ENCODE assay signal across 15 cellular contexts in genomic region chr10:66572700-66573099, GRCh38.
DNase-seq lines count a peak whose midpoint lies in the region; ATAC-seq and TF ChIP-seq lines count a peak whose summit lies in the region.
"Had no signal": no experiment of that assay in that cellular context is flagged by ENCODE, and none has a peak within 500 bp of the region (broad histone marks: within the 10 kb centered on the region; RNA-seq: fewer than 3 reads in every experiment).

No MANE protein-coding gene starts in this region.

- H3K27ac ChIP-seq in PC-3 (ENCODE audit: low read length) (no peak overlapping the region), right lobe of liver (no peak overlapping the region), SJCRH30 (no peak overlapping the region)
- H3K27ac ChIP-seq: 22Rv1, BLaER1 had no signal

- H3F3A ChIP-seq in PC-3 (ENCODE audit: low read length, unreplicated experiment), result no peaks in the 10 kb centered on the region

- WGBS in right lobe of liver (ENCODE audit: insufficient coverage, low coverage, low lambda C conversion rate, missing lambda C conversion rate), result 26% methylated on average over 2 of the region's 2 CpGs

- peak; percentile 55 for ATAC-seq in PC-3
- peak; percentile 34 to 59 (median 50) for ATAC-seq in right lobe of liver
- no peak for ATAC-seq in HG03378 (IDR thresholded peaks at IDR 0.05; ENCODE audit: unreplicated experiment)
- no peak for ATAC-seq in activated CD4-positive, alpha-beta T cell treated with anti-CD3 and anti-CD28 coated beads for 36 hours

- H3K79me2 ChIP-seq in PC-3 (ENCODE audit: low read length), result no peaks in the 10 kb centered on the region

- H3K4me1 Mint-ChIP-seq in activated CD4-positive, alpha-beta T cell treated with anti-CD3 and anti-CD28 coated beads for 36 hours, result no peaks in the 10 kb centered on the region
- H3K4me1 Mint-ChIP-seq: CD4-positive, CD25-positive, alpha-beta regulatory T cell had no signal

- H3K4me3 ChIP-seq in PC-3 (ENCODE audit: low read length) (no peak overlapping the region), right lobe of liver (no peak overlapping the region), SJCRH30 (no peak overlapping the region)
- H3K4me3 ChIP-seq: BLaER1 had no signal

- POLR2A ChIA-PET in PC-3 (lab: Charles Lee; ENCODE audit: unreplicated experiment), result no interaction called here
- POLR2A ChIA-PET in activated CD4-positive, alpha-beta T cell treated with anti-CD3 and anti-CD28 coated beads for 36 hours (lab: Charles Lee), result no interaction called here

- H3K27ac Mint-ChIP-seq in activated CD4-positive, alpha-beta T cell treated with anti-CD3 and anti-CD28 coated beads for 36 hours, result no peak overlapping the region
- H3K27ac Mint-ChIP-seq: CD4-positive, CD25-positive, alpha-beta regulatory T cell; HFFc6 had no signal

- H3K9ac ChIP-seq in PC-3 (ENCODE audit: low read length), result no peak overlapping the region
- H3K9ac ChIP-seq: BLaER1 had no signal

- H3K4me2 ChIP-seq in PC-3 (ENCODE audit: low read length), result no peak overlapping the region
- H3K4me2 ChIP-seq: BLaER1 had no signal

- H2AFZ ChIP-seq in PC-3 (ENCODE audit: low read length), result no peak overlapping the region

- TF ChIP-seq POLR2A in right lobe of liver (IDR thresholded peaks at IDR 0.05), result no peak

- H3K36me3 ChIP-seq in PC-3 (ENCODE audit: low read depth, low read length), result no peaks in the 10 kb centered on the region
- H3K36me3 ChIP-seq in right lobe of liver, result no peaks in the 10 kb centered on the region
- no peaks in the 10 kb centered on the region for H3K36me3 ChIP-seq in SJCRH30
- H3K36me3 ChIP-seq: BLaER1 had no signal

- CTCF ChIA-PET in PC-3 (lab: Charles Lee), result no interaction called here
- CTCF ChIA-PET in activated CD4-positive, alpha-beta T cell treated with anti-CD3 and anti-CD28 coated beads for 36 hours (lab: Charles Lee), result no interaction called here

- TF ChIP-seq CTCF in PC-3 (conservative IDR thresholded peaks at IDR 0.05; ENCODE audit: low read depth, low read length), result no peak
- no peak for TF ChIP-seq CTCF in right lobe of liver (IDR thresholded peaks at IDR 0.05)

- H4K20me1 ChIP-seq in PC-3 (ENCODE audit: low read length), result no peaks in the 10 kb centered on the region
- H4K20me1 ChIP-seq: BLaER1 had no signal

- no peak overlapping the region for H3K4me3 Mint-ChIP-seq in activated CD4-positive, alpha-beta T cell treated with anti-CD3 and anti-CD28 coated beads for 36 hours
- H3K4me3 Mint-ChIP-seq: CD4-positive, CD25-positive, alpha-beta regulatory T cell; HFFc6 had no signal

- no peaks in the 10 kb centered on the region for H3K27me3 Mint-ChIP-seq in activated CD4-positive, alpha-beta T cell treated with anti-CD3 and anti-CD28 coated beads for 36 hours
- H3K27me3 Mint-ChIP-seq: CD4-positive, CD25-positive, alpha-beta regulatory T cell had no signal

- H3K9me3 ChIP-seq in PC-3 (ENCODE audit: low read length), result no peaks in the 10 kb centered on the region
- H3K9me3 ChIP-seq in right lobe of liver, result no peaks in the 10 kb centered on the region
- H3K9me3 ChIP-seq in SJCRH30 (replicated peaks), result no peaks in the 10 kb centered on the region
- H3K9me3 ChIP-seq: BLaER1 had no signal

- H3K36me3 Mint-ChIP-seq in activated CD4-positive, alpha-beta T cell treated with anti-CD3 and anti-CD28 coated beads for 36 hours (ENCODE audit: low read depth), result no peaks in the 10 kb centered on the region
- H3K36me3 Mint-ChIP-seq: CD4-positive, CD25-positive, alpha-beta regulatory T cell had no signal

- BruUV-seq in PC-3 (replicated peaks; lab: Mats Ljungman, UMichigan), result no TSS peak

- H3K4me1 ChIP-seq in PC-3 (ENCODE audit: insufficient read depth, low read length), result no peaks in the 10 kb centered on the region
- no peaks in the 10 kb centered on the region for H3K4me1 ChIP-seq in right lobe of liver
- no peaks in the 10 kb centered on the region for H3K4me1 ChIP-seq in SJCRH30
- H3K4me1 ChIP-seq: BLaER1 had no signal

- intact Hi-C loops in PC-3 (cut with micrococcal nuclease), result no loop called here
- intact Hi-C loops in right lobe of liver (cut with DNase I), result no loop called here
- intact Hi-C loops in activated CD4-positive, alpha-beta T cell treated with anti-CD3 and anti-CD28 coated beads for 36 hours (cut with DNase I, micrococcal nuclease), result no loop called here

- H3K9me2 ChIP-seq in PC-3 (replicated peaks; ENCODE audit: low read length), result no peaks in the 10 kb centered on the region

- H3K27me3 ChIP-seq in PC-3 (ENCODE audit: low read length) (no peaks in the 10 kb centered on the region), right lobe of liver (no peaks in the 10 kb centered on the region), SJCRH30 (no peaks in the 10 kb centered on the region)
- H3K27me3 ChIP-seq: BLaER1 had no signal

- DNase-seq in DMS 273 (lab: John Stamatoyannopoulos, UW; ENCODE audit: unreplicated experiment) (peak; percentile 1), DMS 273 treated with DMSO at 0.1 percent for 48 hours (lab: John Stamatoyannopoulos, UW) (no peak), PC-3 (peak; percentile 31), right lobe of liver (no peak), NCI-H1092 (lab: John Stamatoyannopoulos, UW) (no peak), SJCRH30 (no peak)
- DNase-seq in activated CD4-positive, alpha-beta T cell treated with anti-CD3 and anti-CD28 coated beads for 36 hours, result no peak
- DNase-seq: Calu3; CD4-positive, CD25-positive, alpha-beta regulatory T cell; DMS153; HCEC 1CT; HFFc6 had no signal

- H3K9me3 Mint-ChIP-seq in activated CD4-positive, alpha-beta T cell treated with anti-CD3 and anti-CD28 coated beads for 36 hours (ENCODE audit: low read depth), result no peaks in the 10 kb centered on the region

Comparison
In these comparisons a context has a peak if more than half of its experiments do, and no peak if none do; other contexts are left out.
1. DNase-seq: peak in DMS 273 (single experiment) and PC-3 (single experiment); none in DMS 273 treated with DMSO at 0.1 percent for 48 hours (single experiment), right lobe of liver (0 of 3), NCI-H1092 (single experiment), SJCRH30 (0 of 2) and activated CD4-positive, alpha-beta T cell treated with anti-CD3 and anti-CD28 coated beads for 36 hours (single experiment).
2. ATAC-seq: peak in PC-3 (single experiment) and right lobe of liver (4 of 4); none in HG03378 (single experiment) and activated CD4-positive, alpha-beta T cell treated with anti-CD3 and anti-CD28 coated beads for 36 hours (single experiment).